ENCODE assay signal across 8 cellular contexts in genomic region chr16:4314532-4315184, GRCh38. TPM values are rescaled to one million over a fixed set of nuclear protein-coding genes. Genes with fewer than 3 reads are reported as not detected.
DNase-seq lines count a peak whose midpoint lies in the region; ATAC-seq and TF ChIP-seq lines count a peak whose summit lies in the region.

No MANE protein-coding gene starts in this region.

- H3K9ac ChIP-seq in GM23248 (peak overlapping the region; percentile 76), SK-N-MC (ENCODE audit: insufficient read length) (peak overlapping the region; percentile 59)

- 3 to 4% methylated on average over 33 of the region's 33 CpGs for WGBS in GM23248 (ENCODE audit: low coverage in 1 of 2, low lambda C conversion rate in 2 of 2, missing lambda C conversion rate in 2 of 2), 2 experiments

- DNase-seq in AG04449 (ENCODE audit: low read depth, low spot score) (no peak), GM23248 (peak; percentile 72), SK-N-MC (ENCODE audit: low read depth, low spot score) (no peak), dorsolateral prefrontal cortex (peak in 1 of 10 donors; percentile 43), myocyte (ENCODE audit: low read depth) (peak; percentile 68)

- POLR2A ChIA-PET in AG04449 (lab: Yijun Ruan, JAX): interaction anchor here (0.7 to 0.8 kb wide), 2 partner anchors 43 to 262 kb away, joined by 3 read pairs; no protein-coding TSS in a partner anchor

- H3F3A ChIP-seq in GM23248 (ENCODE audit: insufficient read depth): peaks cover 10% of the 10 kb centered on the region

- peak overlapping the region; percentile 67 for H2AFZ ChIP-seq in GM23248

- no peaks in the 10 kb centered on the region for H4K20me1 ChIP-seq in GM23248 (ENCODE audit: insufficient read depth)

- H3K4me1 ChIP-seq in GM23248 (ENCODE audit: insufficient read depth): peaks cover 17% of the 10 kb centered on the region

- no peaks in the 10 kb centered on the region for H3K9me2 ChIP-seq in GM23248 (ENCODE audit: insufficient read depth)

- H3K27me3 ChIP-seq in GM23248 (replicated peaks; ENCODE audit: insufficient read depth) (no peaks in the 10 kb centered on the region), dorsolateral prefrontal cortex (no peaks in the 10 kb centered on the region)

- intact Hi-C loops in dorsolateral prefrontal cortex (cut with DNase I): no loop called here

- H3K9me3 ChIP-seq in GM23248 (ENCODE audit: low read depth) (no peaks in the 10 kb centered on the region), SK-N-MC (ENCODE audit: low read depth, low read length) (no peaks in the 10 kb centered on the region)

- H3K27ac ChIP-seq in GM23248: peak overlapping the region; percentile 42
- H3K27ac ChIP-seq in SK-N-MC: no peak overlapping the region
- peak overlapping the region in 57 of 59 donors; percentile 31 to 95 (median 86) for H3K27ac ChIP-seq in dorsolateral prefrontal cortex

- ATAC-seq in GM21619 (IDR thresholded peaks at IDR 0.05; ENCODE audit: unreplicated experiment) (no peak), HG03175 (IDR thresholded peaks at IDR 0.05; ENCODE audit: unreplicated experiment) (no peak), GM18870 (IDR thresholded peaks at IDR 0.05; ENCODE audit: unreplicated experiment) (no peak)

- peaks cover 34% of the 10 kb centered on the region for H3K79me2 ChIP-seq in GM23248 (ENCODE audit: insufficient read depth)

- CTCF ChIA-PET in AG04449 (lab: Yijun Ruan, JAX): interaction anchor here (0.8 to 1.4 kb wide), 4 partner anchors 17 to 89 kb away, joined by 3 to 6 read pairs (median 4); no protein-coding TSS in a partner anchor

- in situ Hi-C loops in GM23248 (cut with MboI): no loop called here

- peak; percentile 39 for TF ChIP-seq CTCF in AG04449 (IDR thresholded peaks at IDR 0.05; ENCODE audit: insufficient read depth, low read length, missing control alignments)
- no peak for TF ChIP-seq CTCF in dorsolateral prefrontal cortex (IDR thresholded peaks at IDR 0.05 in 54 of 56, conservative IDR thresholded peaks at IDR 0.05 in 2 of 56; ENCODE audit: low read depth in 1 of 56, partially characterized antibody in 56 of 56)

- peak overlapping the region; percentile 82 for H3K4me3 ChIP-seq in AG04449 (ENCODE audit: low read depth, low read length)
- H3K4me3 ChIP-seq in GM23248: peak overlapping the region; percentile 72
- peak overlapping the region; percentile 80 for H3K4me3 ChIP-seq in SK-N-MC
- H3K4me3 ChIP-seq in dorsolateral prefrontal cortex: peak overlapping the region; percentile 44 to 76 (median 67)

- peak overlapping the region; percentile 75 for H3K4me2 ChIP-seq in GM23248 (ENCODE audit: unreplicated experiment)

- H3K36me3 ChIP-seq in GM23248 (ENCODE audit: low read depth) (no peaks in the 10 kb centered on the region), SK-N-MC (ENCODE audit: insufficient read depth, low read length) (no peaks in the 10 kb centered on the region)

RNA-seq across cellular contexts. Expression of gene GLIS2, which starts 1.2 kb away (rescaled TPM):
- 2.9 and 3.2 TPM in 2 replicates for total RNA-seq in GM23248 (2014; rRNA removed; shearing (Covaris generic))
- polyA plus RNA-seq in GM23248 (2016; fragmentation: Nextera tagmentation; extraction: Ambion mirVana): 6.8 and 7.3 TPM in 2 replicates
- total RNA-seq in dorsolateral prefrontal cortex (10 to 100 TPM in 35 of 120 experiments, 1 to 10 TPM in 85; 5.4 to 21.8 (median 8.4) TPM), myocyte (3.3 and 4.5 TPM in 2 replicates)
- polyA plus RNA-seq in myocyte (2012): 65.6 TPM

RNA-seq across cellular contexts. Expression of gene PAM16, which starts 36.5 kb away (rescaled TPM):
- total RNA-seq in GM23248 (2014; rRNA removed; shearing (Covaris generic)): 20.4 and 33.0 TPM in 2 replicates
- polyA plus RNA-seq in GM23248 (2016; fragmentation: Nextera tagmentation; extraction: Ambion mirVana): 74.5 and 78.9 TPM in 2 replicates
- total RNA-seq in dorsolateral prefrontal cortex (10 to 100 TPM; 31.5 to 61.9 (median 44.6) TPM), myocyte (28.4 and 50.7 TPM in 2 replicates)
- polyA plus RNA-seq in myocyte (2012): 47.6 TPM

RNA-seq across cellular contexts. Expression of gene TFAP4, which starts 41.8 kb away (rescaled TPM):
- 3.4 and 5.4 TPM in 2 replicates for total RNA-seq in GM23248 (2014; rRNA removed; shearing (Covaris generic))
- polyA plus RNA-seq in GM23248 (2016; fragmentation: Nextera tagmentation; extraction: Ambion mirVana): 0.91 and 1.5 TPM in 2 replicates
- 10 to 100 TPM in 119 of 120 experiments, 1 to 10 TPM in 1; 9.7 to 30.2 (median 16.2) TPM for total RNA-seq in dorsolateral prefrontal cortex
- 4.4 and 5.0 TPM in 2 replicates for total RNA-seq in myocyte
- 3.5 TPM for polyA plus RNA-seq in myocyte (2012)

RNA-seq across cellular contexts. Expression of gene VASN, which starts 57.0 kb away (rescaled TPM):
- 223 and 234 TPM in 2 replicates for total RNA-seq in GM23248 (2014; rRNA removed; shearing (Covaris generic))
- 160 and 169 TPM in 2 replicates for polyA plus RNA-seq in GM23248 (2016; fragmentation: Nextera tagmentation; extraction: Ambion mirVana)
- total RNA-seq in dorsolateral prefrontal cortex (10 to 100 TPM in 84 of 120 experiments, 1 to 10 TPM in 36; 3.9 to 49.4 (median 12.1) TPM), myocyte (7.5 and 10.9 TPM in 2 replicates)
- 28.3 TPM for polyA plus RNA-seq in myocyte (2012)

Comparison
In these comparisons a context has a peak if more than half of its experiments do, and no peak if none do; other contexts are left out.
1. DNase-seq: peak in GM23248 (single experiment) and myocyte (single experiment); none in AG04449 (single experiment) and SK-N-MC (single experiment).
2. Peak in every context shown above with its lines, with median percentiles within 50 percentile points of each other: H3K4me3 ChIP-seq.